16 cellular contexts compared by ENCODE assay signal in the genomic region with DNA sequence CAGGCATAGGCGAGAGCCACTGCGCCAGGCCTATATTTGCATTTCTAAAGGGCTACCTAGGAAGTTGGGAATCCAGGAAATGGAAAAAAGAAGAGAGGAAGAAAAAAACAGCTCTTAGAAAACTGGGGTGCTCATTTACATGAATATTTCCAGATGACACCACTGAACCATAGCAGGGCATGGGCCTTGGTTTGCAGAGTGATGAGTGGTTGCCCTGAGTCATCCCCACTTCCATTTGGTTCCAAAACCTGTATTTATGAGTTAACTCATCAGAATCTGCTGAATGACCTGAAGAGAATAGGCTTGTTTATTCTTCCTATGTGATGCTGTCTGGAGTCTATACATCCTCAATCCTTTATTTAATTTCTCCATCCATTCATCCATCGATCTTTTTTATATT. TPM values are rescaled to one million over a fixed set of nuclear protein-coding genes. Genes with fewer than 3 reads are reported as not detected.
A peak's percentile ranks its signal among the peaks of the same experiment; 100 is the strongest.
DNase-seq lines count a peak whose midpoint lies in the region; ATAC-seq and TF ChIP-seq lines count a peak whose summit lies in the region.
"Had no signal": no experiment of that assay in that cellular context is flagged by ENCODE, and none has a peak within 500 bp of the region (broad histone marks: within the 10 kb centered on the region; RNA-seq: fewer than 3 reads in every experiment).

No MANE protein-coding gene starts in this region.

- H2BK5ac ChIP-seq in trophoblast cell (ENCODE audit: low read depth, low read length, poor library complexity), result peak overlapping the region; percentile 55

- no peak overlapping the region for H2AK5ac ChIP-seq in trophoblast cell (ENCODE audit: low read length)

- H3K18ac ChIP-seq in trophoblast cell (ENCODE audit: low read length), result no peak overlapping the region

- H3K27ac ChIP-seq in RWPE1 (no peak overlapping the region), trophoblast cell (ENCODE audit: low read depth, low read length) (peak overlapping the region; percentile 94)

- ATAC-seq in HG03565 (IDR thresholded peaks at IDR 0.05; ENCODE audit: unreplicated experiment), result no peak
- ATAC-seq: CD8-positive, alpha-beta T cell had no signal

- peak; percentile 61 for DNase-seq in GM03348 (ENCODE audit: low spot score)
- peak; percentile 38 for DNase-seq in RWPE1 (ENCODE audit: low spot score)
- peak; percentile 52 for DNase-seq in epithelial cell of proximal tubule (ENCODE audit: low read depth)
- DNase-seq in trophoblast cell, result peak in 1 of 2 donors; percentile 47
- no peak for DNase-seq in HEK293T (ENCODE audit: extremely low spot score)
- no peak for DNase-seq in activated CD8-positive, alpha-beta memory T cell treated with anti-CD3 and anti-CD28 coated beads for 24 hours
- no peak for DNase-seq in NCI-H1436 (lab: John Stamatoyannopoulos, UW)
- DNase-seq: activated CD4-positive, alpha-beta T cell treated with anti-CD3 and anti-CD28 coated beads, Interleukin-2, amount 50 U/mL, for 1 hour; anterior cingulate cortex; CD8-positive, alpha-beta T cell; effector CD8-positive, alpha-beta T cell; NCI-H1092 treated with DMSO at 0.1 percent for 48 hours; NCI-H446; T-helper 2 cell had no signal

- peaks cover 17 to 21% of the 10 kb centered on the region in 2 experiments for H3K36me3 ChIP-seq in trophoblast cell (ENCODE audit: control insufficient read depth in 1 of 2, insufficient read depth in 2 of 2, low read length in 2 of 2)

- peak overlapping the region; percentile 52 for H2BK120ac ChIP-seq in trophoblast cell (ENCODE audit: insufficient read depth, low read length, poor library complexity)

- no peak overlapping the region for H3K9ac ChIP-seq in trophoblast cell (ENCODE audit: low read length)

- peak overlapping the region; percentile 84 for H2BK12ac ChIP-seq in trophoblast cell (ENCODE audit: low read length)

- H3K4me2 ChIP-seq in trophoblast cell (ENCODE audit: low read length), result no peak overlapping the region

- peaks cover 36% of the 10 kb centered on the region for H3K79me1 ChIP-seq in trophoblast cell (ENCODE audit: low read length)

- no peak overlapping the region for H2AFZ ChIP-seq in trophoblast cell (ENCODE audit: insufficient read depth, low read length, poor library complexity)

- POLR2A ChIA-PET in RWPE1 (lab: Yijun Ruan, JAX; ENCODE audit: low non-redundant PET), result no interaction called here
- POLR2A ChIA-PET in HEK293T (lab: Yijun Ruan, JAX), result no interaction called here

- H3K27me3 ChIP-seq in trophoblast cell (ENCODE audit: insufficient read depth, low read length), result no peaks in the 10 kb centered on the region

- H3K9me3 ChIP-seq in trophoblast cell (ENCODE audit: insufficient read depth, low read depth, low read length), result no peaks in the 10 kb centered on the region

- no peak overlapping the region for H3K4me3 ChIP-seq in epithelial cell of proximal tubule (ENCODE audit: low read depth, low read length)
- H3K4me3 ChIP-seq in trophoblast cell (ENCODE audit: low read depth, low read length), result no peak overlapping the region

- no peak overlapping the region for H4K12ac ChIP-seq in trophoblast cell (ENCODE audit: low read depth, low read length)

- H3K14ac ChIP-seq in trophoblast cell (ENCODE audit: low read length), result no peak overlapping the region

- H3K23ac ChIP-seq in trophoblast cell (ENCODE audit: low read length), result no peak overlapping the region

- H3K79me2 ChIP-seq in trophoblast cell (ENCODE audit: control insufficient read depth, insufficient read depth, low read length, poor library complexity), result peaks cover 3% of the 10 kb centered on the region

- CTCF ChIA-PET in RWPE1 (lab: Yijun Ruan, JAX), result interaction anchor here (1.6 kb wide), 1 partner anchor 47 kb away, joined by 3 read pairs; no protein-coding TSS in a partner anchor
- CTCF ChIA-PET in HEK293T (lab: Yijun Ruan, JAX), result no interaction called here

- no peak overlapping the region for H4K8ac ChIP-seq in trophoblast cell (ENCODE audit: low read depth, low read length)

- no peak overlapping the region for H3K4ac ChIP-seq in trophoblast cell (ENCODE audit: low read depth, low read length)

- peak overlapping the region; percentile 64 for H4K91ac ChIP-seq in trophoblast cell (ENCODE audit: low read depth, low read length)

- no peak for TF ChIP-seq CTCF in RWPE1 (conservative IDR thresholded peaks at IDR 0.05; ENCODE audit: low read depth)
- TF ChIP-seq CTCF in epithelial cell of proximal tubule (conservative IDR thresholded peaks at IDR 0.05; ENCODE audit: low read depth, low read length), result no peak

- WGBS in trophoblast cell (ENCODE audit: extremely low coverage, insufficient coverage, insufficient read length), result no CpG with 5 or more reads among the region's 3 CpGs

- peaks cover 21 to 34% of the 10 kb centered on the region in 2 experiments for H3K4me1 ChIP-seq in trophoblast cell (ENCODE audit: control insufficient read depth in 1 of 2, insufficient read depth in 2 of 2, low read length in 2 of 2)

TF ChIP-seq in HEK293T, 16 proteins besides CTCF, POLR2A, EP300 and RAD21:
- no peak for TF ChIP-seq FOXA1 (IDR thresholded peaks at IDR 0.05)
- TF ChIP-seq ARNT (IDR thresholded peaks at IDR 0.05), result no peak
- no peak for TF ChIP-seq TARDBP (IDR thresholded peaks at IDR 0.05)
- TF ChIP-seq HDGF (IDR thresholded peaks at IDR 0.05; ENCODE audit: borderline replicate concordance), result no peak
- TF ChIP-seq, protein P1, sequence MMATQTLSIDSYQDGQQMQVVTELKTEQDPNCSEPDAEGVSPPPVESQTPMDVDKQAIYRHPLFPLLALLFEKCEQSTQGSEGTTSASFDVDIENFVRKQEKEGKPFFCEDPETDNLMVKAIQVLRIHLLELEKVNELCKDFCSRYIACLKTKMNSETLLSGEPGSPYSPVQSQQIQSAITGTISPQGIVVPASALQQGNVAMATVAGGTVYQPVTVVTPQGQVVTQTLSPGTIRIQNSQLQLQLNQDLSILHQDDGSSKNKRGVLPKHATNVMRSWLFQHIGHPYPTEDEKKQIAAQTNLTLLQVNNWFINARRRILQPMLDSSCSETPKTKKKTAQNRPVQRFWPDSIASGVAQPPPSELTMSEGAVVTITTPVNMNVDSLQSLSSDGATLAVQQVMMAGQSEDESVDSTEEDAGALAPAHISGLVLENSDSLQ (IDR thresholded peaks at IDR 0.05), result no peak
- no peak for TF ChIP-seq ELF4 (IDR thresholded peaks at IDR 0.05)
TF ChIP-seq in HEK293T: peak in this region for 0.

RNA-seq across cellular contexts. Expression of gene EHD3, which starts 36.2 kb away (rescaled TPM):
- 4.6 and 5.0 TPM in 2 replicates for total RNA-seq in epithelial cell of proximal tubule
- polyA plus RNA-seq in trophoblast cell (2013), result 26.5 and 29.5 TPM in 2 replicates

RNA-seq across cellular contexts. Expression of gene CAPN14, which starts 52.8 kb away (rescaled TPM):
- total RNA-seq in epithelial cell of proximal tubule, result 0.14 and 0.46 TPM in 2 replicates
- polyA plus RNA-seq in trophoblast cell (2013), result 0.64 and 0.81 TPM in 2 replicates
- polyA plus RNA-seq: liver had no signal

Comparison
In these comparisons a context has a peak if more than half of its experiments do, and no peak if none do; other contexts are left out.
1. DNase-seq: peak in GM03348 (single experiment), RWPE1 (single experiment) and epithelial cell of proximal tubule (single experiment); none in HEK293T (single experiment), activated CD8-positive, alpha-beta memory T cell treated with anti-CD3 and anti-CD28 coated beads for 24 hours (single experiment) and NCI-H1436 (single experiment).